In genomic region chr3:128402998-128403397, GRCh38 we compare ENCODE assay signal across 19 cellular contexts.
"Had no signal": no experiment of that assay in that cellular context is flagged by ENCODE, and none has a peak within 500 bp of the region (broad histone marks: within the 10 kb centered on the region; RNA-seq: fewer than 3 reads in every experiment).

No MANE protein-coding gene starts in this region.

- DNase-seq: activated CD4-positive, alpha-beta memory T cell treated with anti-CD3 and anti-CD28 coated beads, Interleukin-2, amount 10 ng/mL, durations not matched to agents 7 days and 5 days; activated CD4-positive, alpha-beta T cell treated with anti-CD3 and anti-CD28 coated beads, Interleukin-2, amount 10 ng/mL, durations not matched to agents 24 days and 14 days; activated effector memory CD4-positive, alpha-beta T cell treated with anti-CD3 and anti-CD28 coated beads, Interleukin-2, amount 50 U/mL, for 16 hours; activated naive CD4-positive, alpha-beta T cell treated with anti-CD3 and anti-CD28 coated beads, Interleukin-2, amount 10 ng/mL, durations not matched to agents 7 days and 5 days; activated T-cell treated with anti-CD3 and anti-CD28 coated beads for 4 hours; amygdala; heart left ventricle; naive B cell; occipital lobe; posterior cingulate gyrus; right lobe of liver; stimulated activated CD4-positive, alpha-beta T cell treated with anti-CD3 and anti-CD28 coated beads, Interleukin-1b, Interleukin-23, amount 100 ng/mL, for 48 hours; substantia nigra; tibial artery had no signal

- H3K27ac ChIP-seq: epithelial cell of prostate, heart left ventricle, right lobe of liver, skin epidermis, tibial artery had no signal

- FAIRE-seq: islet of Langerhans, urothelium cell line had no signal

- H3K4me3 ChIP-seq: heart left ventricle, right lobe of liver, skin epidermis, tibial artery had no signal

- H3K4me1 ChIP-seq: right lobe of liver, tibial artery had no signal

- H3K27me3 ChIP-seq: heart left ventricle, right lobe of liver, tibial artery had no signal

- H3K36me3 ChIP-seq: right lobe of liver had no signal

- ATAC-seq: activated CD4-positive, CD25-positive, alpha-beta regulatory T cell treated with anti-CD3 and anti-CD28 coated beads, Interleukin-2, amount 50 U/mL, for 24 hours had no signal

- H3K9me3 ChIP-seq: heart left ventricle, right lobe of liver, tibial artery had no signal
